18 cellular contexts compared by ENCODE assay signal in genomic region chr2:218505754-218506371, GRCh38.
DNase-seq lines count a peak whose midpoint lies in the region; ATAC-seq, FAIRE-seq and TF ChIP-seq lines count a peak whose summit lies in the region.
"Had no signal": no experiment of that assay in that cellular context is flagged by ENCODE, and none has a peak within 500 bp of the region (broad histone marks: within the 10 kb centered on the region; RNA-seq: fewer than 3 reads in every experiment).

No MANE protein-coding gene starts in this region.

- no peak for TF ChIP-seq POLR2A in GM12892 (IDR thresholded peaks at IDR 0.05; ENCODE audit: low read depth, low read length)

- peaks cover 87% of the 10 kb centered on the region for H3K36me3 Mint-ChIP-seq in activated T-cell treated with anti-CD3 and anti-CD28 coated beads, Interleukin-2, amount 50 U/mL, for 24 hours (ENCODE audit: low read depth)
- H3K36me3 Mint-ChIP-seq in activated T-helper 2 cell treated with anti-CD3 and anti-CD28 coated beads, Interferon-gamma antibody, Interleukin-2, Interleukin-4, amounts not matched to agents 10 μg/mL and 5 μg/mL and 100 μg/mL, durations not matched to agents 14 hours and 24 hours and 36 hours (ENCODE audit: low read depth) = peaks cover 73% of the 10 kb centered on the region

- ATAC-seq in HG02870 (IDR thresholded peaks at IDR 0.05; ENCODE audit: unreplicated experiment) = no peak
- ATAC-seq: CD8-positive, alpha-beta T cell; GM12878 had no signal

- H3K4me3 Mint-ChIP-seq in activated T-cell treated with anti-CD3 and anti-CD28 coated beads, Interleukin-2, amount 50 U/mL, for 24 hours = no peak overlapping the region
- H3K4me3 Mint-ChIP-seq in activated T-helper 2 cell treated with anti-CD3 and anti-CD28 coated beads, Interferon-gamma antibody, Interleukin-2, Interleukin-4, amounts not matched to agents 10 μg/mL and 5 μg/mL and 100 μg/mL, durations not matched to agents 14 hours and 24 hours and 36 hours (ENCODE audit: low read depth) = no peak overlapping the region
- H3K4me3 Mint-ChIP-seq: CD14-positive monocyte; CD8-positive, alpha-beta T cell; H9 had no signal

- no peaks in the 10 kb centered on the region for H3K27me3 Mint-ChIP-seq in activated T-cell treated with anti-CD3 and anti-CD28 coated beads, Interleukin-2, amount 50 U/mL, for 24 hours
- H3K27me3 Mint-ChIP-seq in activated T-helper 2 cell treated with anti-CD3 and anti-CD28 coated beads, Interferon-gamma antibody, Interleukin-2, Interleukin-4, amounts not matched to agents 10 μg/mL and 5 μg/mL and 100 μg/mL, durations not matched to agents 14 hours and 24 hours and 36 hours (ENCODE audit: low read depth) = no peaks in the 10 kb centered on the region

- no peak for DNase-seq in activated T-cell treated with anti-CD3 and anti-CD28 coated beads, Interleukin-2, amount 50 U/mL, for 24 hours
- DNase-seq in activated T-cell treated with anti-CD3 and anti-CD28 coated beads, Interleukin-2, amount 50 U/mL, for 1 hour = no peak
- no peak for DNase-seq in GM12892 (ENCODE audit: insufficient read length)
- no peak for DNase-seq in activated T-helper 2 cell treated with anti-CD3 and anti-CD28 coated beads, Interferon-gamma antibody, Interleukin-2, Interleukin-4, amounts not matched to agents 10 μg/mL and 5 μg/mL and 100 μg/mL, durations not matched to agents 14 hours and 24 hours and 36 hours (ENCODE audit: low spot score)
- DNase-seq in COLO668 (lab: John Stamatoyannopoulos, UW; ENCODE audit: unreplicated experiment) = no peak
- DNase-seq: AML-193; CD8-positive, alpha-beta T cell; COR-L47; DMS 273 treated with DMSO at 0.1 percent for 48 hours; DMS53; DND-41; EL; H9 had no signal

- peak overlapping the region; percentile 29 for H3K27ac Mint-ChIP-seq in activated T-cell treated with anti-CD3 and anti-CD28 coated beads, Interleukin-2, amount 50 U/mL, for 24 hours
- H3K27ac Mint-ChIP-seq in activated T-helper 2 cell treated with anti-CD3 and anti-CD28 coated beads, Interferon-gamma antibody, Interleukin-2, Interleukin-4, amounts not matched to agents 10 μg/mL and 5 μg/mL and 100 μg/mL, durations not matched to agents 14 hours and 24 hours and 36 hours = peak overlapping the region; percentile 8
- H3K27ac Mint-ChIP-seq: CD8-positive, alpha-beta T cell had no signal

- no peaks in the 10 kb centered on the region for H3K9me3 Mint-ChIP-seq in activated T-cell treated with anti-CD3 and anti-CD28 coated beads, Interleukin-2, amount 50 U/mL, for 24 hours
- H3K9me3 Mint-ChIP-seq in activated T-helper 2 cell treated with anti-CD3 and anti-CD28 coated beads, Interferon-gamma antibody, Interleukin-2, Interleukin-4, amounts not matched to agents 10 μg/mL and 5 μg/mL and 100 μg/mL, durations not matched to agents 14 hours and 24 hours and 36 hours = no peaks in the 10 kb centered on the region
- H3K9me3 Mint-ChIP-seq: CD14-positive monocyte; CD8-positive, alpha-beta T cell; H9 had no signal

- peak; percentile 27 for FAIRE-seq in GM12892 (lab: Jason Lieb, UNC)
- FAIRE-seq: A204.1, GM12878, GM19239 had no signal

- intact Hi-C loops in activated T-helper 2 cell treated with anti-CD3 and anti-CD28 coated beads, Interferon-gamma antibody, Interleukin-2, Interleukin-4, amounts not matched to agents 10 μg/mL and 5 μg/mL and 100 μg/mL, durations not matched to agents 14 hours and 24 hours and 36 hours (cut with micrococcal nuclease) = no loop called here

- peaks cover 3% of the 10 kb centered on the region for H3K4me1 Mint-ChIP-seq in activated T-cell treated with anti-CD3 and anti-CD28 coated beads, Interleukin-2, amount 50 U/mL, for 24 hours (ENCODE audit: low read depth)
- H3K4me1 Mint-ChIP-seq in activated T-helper 2 cell treated with anti-CD3 and anti-CD28 coated beads, Interferon-gamma antibody, Interleukin-2, Interleukin-4, amounts not matched to agents 10 μg/mL and 5 μg/mL and 100 μg/mL, durations not matched to agents 14 hours and 24 hours and 36 hours (ENCODE audit: low read depth) = peaks cover 9% of the 10 kb centered on the region
